10 cellular contexts compared by ENCODE assay signal in genomic region chr15:66705277-66705927, GRCh38. TPM values are rescaled to one million over a fixed set of nuclear protein-coding genes. Genes with fewer than 3 reads are reported as not detected.
DNase-seq lines count a peak whose midpoint lies in the region; ATAC-seq, FAIRE-seq and TF ChIP-seq lines count a peak whose summit lies in the region.
"Had no signal": no experiment of that assay in that cellular context is flagged by ENCODE, and none has a peak within 500 bp of the region (broad histone marks: within the 10 kb centered on the region; RNA-seq: fewer than 3 reads in every experiment).

No MANE protein-coding gene starts in this region.

- FAIRE-seq in kidney (lab: Jason Lieb, UNC): no peak
- no peak for FAIRE-seq in pancreas (lab: Jason Lieb, UNC)

- 50 to 77% (median 67%) methylated on average over 3 of the region's 3 CpGs for WGBS in stomach, 5 donors
- WGBS in pancreas, 2 donors: 84 to 87% methylated on average over 3 of the region's 3 CpGs

- H3K4me1 Mint-ChIP-seq in activated CD4-positive, alpha-beta T cell treated with anti-CD3 and anti-CD28 coated beads for 36 hours: peaks cover 11% of the 10 kb centered on the region

- H3K9ac ChIP-seq in SK-N-MC (ENCODE audit: insufficient read length): peak overlapping the region; percentile 87
- H3K9ac ChIP-seq in kidney (ENCODE audit: low read length in 2 of 2): peak overlapping the region in 1 of 2 donors; percentile 38

- intact Hi-C loops in kidney (cut with DNase I): no loop called here
- intact Hi-C loops in stomach (cut with DNase I; ENCODE audit: low total_unique reads): loop anchor here (5.0 kb wide), 1 partner anchor 72 kb away; no protein-coding TSS in a partner anchor
- intact Hi-C loops in activated CD4-positive, alpha-beta T cell treated with anti-CD3 and anti-CD28 coated beads for 36 hours (cut with DNase I, micrococcal nuclease): loop anchor here in 1 of 2 experiments (10.0 kb wide), 4 partner anchors 91 to 839 kb away; partner anchors contain the start of genes AAGAB, IQCH, MAP2K1 and MAP2K5
- intact Hi-C loops in left colon (cut with DNase I, micrococcal nuclease): loop anchor here in 1 of 2 donors (5.0 kb wide), 1 partner anchor 67 kb away; no protein-coding TSS in a partner anchor
- intact Hi-C loops in pancreas (cut with DNase I): loop anchor here in 1 of 3 donors (5.0 kb wide), 1 partner anchor 62 kb away; no protein-coding TSS in a partner anchor

- no peak for ATAC-seq in activated CD4-positive, alpha-beta T cell treated with anti-CD3 and anti-CD28 coated beads for 36 hours
- ATAC-seq in left colon (no peak), pancreas (no peak)

- H3K36me3 ChIP-seq in SK-N-MC (ENCODE audit: insufficient read depth, low read length): no peaks in the 10 kb centered on the region
- H3K36me3 ChIP-seq in kidney (ENCODE audit: control insufficient read depth in 1 of 2, insufficient read depth in 2 of 2, low read length in 2 of 2): no peaks in the 10 kb centered on the region
- peaks cover 0 to 6% (median 0%) of the 10 kb centered on the region in 4 donors for H3K36me3 ChIP-seq in stomach
- H3K36me3 ChIP-seq in pancreas: no peaks in the 10 kb centered on the region

- H3K4me3 Mint-ChIP-seq in activated CD4-positive, alpha-beta T cell treated with anti-CD3 and anti-CD28 coated beads for 36 hours: no peak overlapping the region

- POLR2A ChIA-PET in activated CD4-positive, alpha-beta T cell treated with anti-CD3 and anti-CD28 coated beads for 36 hours (lab: Charles Lee): interaction anchor here (0.6 kb wide), 1 partner anchor 1039 kb away, joined by 3 read pairs; no protein-coding TSS in a partner anchor

- no peak for TF ChIP-seq EP300 in stomach (IDR thresholded peaks at IDR 0.05)

- CTCF ChIA-PET in activated CD4-positive, alpha-beta T cell treated with anti-CD3 and anti-CD28 coated beads for 36 hours (lab: Charles Lee): interaction anchor here (0.9 to 1.7 kb wide), 2 partner anchors 18 to 146 kb away, joined by 3 to 4 read pairs; no protein-coding TSS in a partner anchor

- no peaks in the 10 kb centered on the region for H3K36me3 Mint-ChIP-seq in activated CD4-positive, alpha-beta T cell treated with anti-CD3 and anti-CD28 coated beads for 36 hours (ENCODE audit: low read depth)

- H3K27me3 Mint-ChIP-seq in activated CD4-positive, alpha-beta T cell treated with anti-CD3 and anti-CD28 coated beads for 36 hours: peaks cover 16% of the 10 kb centered on the region

- no peak for TF ChIP-seq CTCF in HFF-Myc (IDR thresholded peaks at IDR 0.05; ENCODE audit: low read depth, low read length, missing control alignments)
- TF ChIP-seq CTCF in kidney (IDR thresholded peaks at IDR 0.05; ENCODE audit: borderline replicate concordance, extremely low read depth, insufficient read depth): no peak
- no peak for TF ChIP-seq CTCF in stomach (IDR thresholded peaks at IDR 0.05)
- no peak for TF ChIP-seq CTCF in pancreas (IDR thresholded peaks at IDR 0.05)

- H3K27ac ChIP-seq in SK-N-MC: no peak overlapping the region
- peak overlapping the region; percentile 66 to 82 for H3K27ac ChIP-seq in kidney (ENCODE audit: low read depth in 2 of 2, low read length in 2 of 2)
- H3K27ac ChIP-seq in stomach: peak overlapping the region in 4 of 5 donors; percentile 75 to 90 (median 88)
- H3K27ac ChIP-seq in pancreas: no peak overlapping the region

- peaks cover 0 to 20% (median 0%) of the 10 kb centered on the region in 3 donors for H3K27me3 ChIP-seq in stomach
- no peaks in the 10 kb centered on the region for H3K27me3 ChIP-seq in pancreas

- DNase-seq in HFF-Myc (ENCODE audit: extremely low read depth, low read depth): no peak
- no peak for DNase-seq in SK-N-MC (ENCODE audit: low read depth, low spot score)
- no peak for DNase-seq in kidney
- no peak for DNase-seq in stomach
- no peak for DNase-seq in NCI-H2081 treated with DMSO at 0.1 percent for 48 hours (lab: John Stamatoyannopoulos, UW)
- DNase-seq in activated CD4-positive, alpha-beta T cell treated with anti-CD3 and anti-CD28 coated beads for 36 hours: no peak
- DNase-seq in left colon: no peak
- no peak for DNase-seq in pancreas
- DNase-seq: activated CD8-positive, alpha-beta memory T cell treated with anti-CD3 and anti-CD28 coated beads, Interleukin-2, amount 50 U/mL, for 4 hours; NCI-H446 treated with DMSO at 0.1 percent for 48 hours had no signal

- H3K9me3 Mint-ChIP-seq in activated CD4-positive, alpha-beta T cell treated with anti-CD3 and anti-CD28 coated beads for 36 hours (ENCODE audit: low read depth): no peaks in the 10 kb centered on the region

- no peak for TF ChIP-seq POLR2A in stomach (IDR thresholded peaks at IDR 0.05)

- H3K9me3 ChIP-seq in SK-N-MC (ENCODE audit: low read depth, low read length) (no peaks in the 10 kb centered on the region), kidney (ENCODE audit: control insufficient read depth in 1 of 2, low read length in 2 of 2) (no peaks in the 10 kb centered on the region), stomach (no peaks in the 10 kb centered on the region), pancreas (no peaks in the 10 kb centered on the region)

- no peak overlapping the region for H3K27ac Mint-ChIP-seq in activated CD4-positive, alpha-beta T cell treated with anti-CD3 and anti-CD28 coated beads for 36 hours

- H3K4me3 ChIP-seq in HFF-Myc (replicated peaks; ENCODE audit: low read depth, low read length) (peak overlapping the region; percentile 74), SK-N-MC (peak overlapping the region; percentile 97), kidney (ENCODE audit: low read length in 2 of 2) (peak overlapping the region; percentile 52 to 89), stomach (peak overlapping the region; percentile 72 to 97 (median 82)), pancreas (no peak overlapping the region)

- H3K4me1 ChIP-seq in kidney (ENCODE audit: control insufficient read depth in 1 of 2, insufficient read depth in 1 of 2, low read depth in 1 of 2, low read length in 2 of 2): peaks cover 32 to 39% of the 10 kb centered on the region in 2 donors
- H3K4me1 ChIP-seq in stomach: peaks cover 40 to 73% (median 68%) of the 10 kb centered on the region in 4 donors
- peaks cover 0 to 31% (median 0%) of the 10 kb centered on the region in 3 donors for H3K4me1 ChIP-seq in pancreas

RNA-seq across cellular contexts. Expression of gene SMAD6, which starts 3.4 kb away (rescaled TPM):
- total RNA-seq in kidney: 23.0 TPM
- polyA plus RNA-seq in kidney (ENCODE audit: insufficient read depth, low read depth, low replicate concordance): 15.4 TPM
- 100 to 1,000 TPM in 2 of 5 donors, 10 to 100 TPM in 3; 20.4 to 112 (median 76.4) TPM for total RNA-seq in stomach
- polyA plus RNA-seq in stomach: 1 to 10 TPM; 4.0 to 5.7 (median 4.6) TPM
- total RNA-seq in activated CD4-positive, alpha-beta T cell treated with anti-CD3 and anti-CD28 coated beads for 36 hours: under 1 TPM; 0.19 to 0.23 TPM
- total RNA-seq in left colon: 10 to 100 TPM in 1 of 2 donors, 1 to 10 TPM in 1; 9.6 to 11.2 TPM
- 10 to 100 TPM in 1 of 6 donors, 1 to 10 TPM in 5; 2.8 to 13.1 (median 3.7) TPM for total RNA-seq in pancreas
- 1 to 10 TPM; 2.6 to 2.7 TPM for polyA plus RNA-seq in pancreas

Comparison
In these comparisons a context has a peak if more than half of its experiments do, and no peak if none do; other contexts are left out.
1. H3K4me3 ChIP-seq: peak in HFF-Myc (single experiment), SK-N-MC (single experiment), kidney (2 of 2) and stomach (4 of 4); none in pancreas (0 of 4).
2. H3K27ac ChIP-seq: peak in kidney (2 of 2) and stomach (4 of 5); none in SK-N-MC (single experiment) and pancreas (0 of 4).